In the genomic region with DNA sequence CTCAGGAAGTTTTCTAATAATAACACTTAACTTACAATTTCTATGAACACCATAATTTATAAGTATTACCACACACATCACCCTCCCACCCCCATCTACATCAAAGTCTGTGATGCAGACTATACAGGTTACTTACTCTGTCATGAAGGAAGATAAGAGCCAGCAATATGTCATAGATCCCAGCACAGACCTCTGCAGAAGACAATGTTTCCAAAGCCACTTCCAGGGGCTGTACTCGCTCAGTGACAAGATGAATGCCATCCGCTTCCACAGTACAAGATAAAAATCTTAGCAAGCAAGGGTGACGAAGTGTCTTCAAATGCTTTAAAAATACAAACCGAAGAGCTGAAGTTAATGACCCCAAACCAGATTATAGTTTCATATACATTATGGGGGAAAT, we compare ENCODE assay signal across 19 cellular contexts. TPM values are rescaled to one million over a fixed set of nuclear protein-coding genes. Genes with fewer than 3 reads are reported as not detected.
A peak's percentile ranks its signal among the peaks of the same experiment; 100 is the strongest.
DNase-seq lines count a peak whose midpoint lies in the region; ATAC-seq and TF ChIP-seq lines count a peak whose summit lies in the region.
"Had no signal": no experiment of that assay in that cellular context is flagged by ENCODE, and none has a peak within 500 bp of the region (broad histone marks: within the 10 kb centered on the region; RNA-seq: fewer than 3 reads in every experiment).

No MANE protein-coding gene starts in this region.

- peaks cover 40% of the 10 kb centered on the region for H3K4me1 Mint-ChIP-seq in activated naive CD4-positive, alpha-beta T cell treated with anti-CD3 and anti-CD28 coated beads, Interleukin-2, amount 50 U/mL, for 24 hours
- H3K4me1 Mint-ChIP-seq in mesothelial cell of epicardium: peaks cover 21% of the 10 kb centered on the region
- H3K4me1 Mint-ChIP-seq in MCF 10A (ENCODE audit: insufficient read depth, unreplicated experiment): peaks cover 8% of the 10 kb centered on the region

- intact Hi-C loops in MCF 10A (cut with micrococcal nuclease): no loop called here

- CTCF ChIA-PET in MCF 10A (lab: Yijun Ruan, JAX): interaction anchor here (0.6 to 1.9 kb wide), 4 partner anchors 9 to 836 kb away, joined by 3 to 4 read pairs (median 3); no protein-coding TSS in a partner anchor

- H3K9me3 Mint-ChIP-seq in activated naive CD4-positive, alpha-beta T cell treated with anti-CD3 and anti-CD28 coated beads, Interleukin-2, amount 50 U/mL, for 24 hours: no peaks in the 10 kb centered on the region
- H3K9me3 Mint-ChIP-seq in mesothelial cell of epicardium (peaks cover 3% of the 10 kb centered on the region), MCF 10A (ENCODE audit: unreplicated experiment) (no peaks in the 10 kb centered on the region)

- POLR2A ChIA-PET in MCF 10A (lab: Yijun Ruan, JAX): interaction anchor here (0.6 kb wide), 1 partner anchor 340 kb away, joined by 3 read pairs; no protein-coding TSS in a partner anchor

- no peak for DNase-seq in activated naive CD4-positive, alpha-beta T cell treated with anti-CD3 and anti-CD28 coated beads, Interleukin-2, amount 50 U/mL, for 16 hours
- DNase-seq in mesothelial cell of epicardium (ENCODE audit: low spot score in 2 of 2, unreplicated experiment in 2 of 2) (no peak), MCF 10A (ENCODE audit: unreplicated experiment) (no peak), NCI-H2107 (lab: John Stamatoyannopoulos, UW) (no peak)
- DNase-seq in stimulated activated CD8-positive, alpha-beta memory T cell treated with anti-CD3 and anti-CD28 coated beads, Interleukin-4, amount 100 ng/mL, for 48 hours: no peak
- DNase-seq: AML-193, Caco-2, Kasumi-1, NCI-H1092 treated with DMSO at 0.1 percent for 48 hours, NCI-H146, NCI-H2081, NCI-H510A treated with DMSO at 0.1 percent for 48 hours, NCI-H774, OCI-M1, SHP77 treated with DMSO at 0.1 percent for 48 hours had no signal

- peaks cover 27% of the 10 kb centered on the region for H3K36me3 Mint-ChIP-seq in activated naive CD4-positive, alpha-beta T cell treated with anti-CD3 and anti-CD28 coated beads, Interleukin-2, amount 50 U/mL, for 24 hours
- H3K36me3 Mint-ChIP-seq in mesothelial cell of epicardium (peaks cover 45% of the 10 kb centered on the region), MCF 10A (ENCODE audit: insufficient read depth, unreplicated experiment) (peaks cover 59% of the 10 kb centered on the region)

- peak overlapping the region; percentile 79 for H3K27ac Mint-ChIP-seq in activated naive CD4-positive, alpha-beta T cell treated with anti-CD3 and anti-CD28 coated beads, Interleukin-2, amount 50 U/mL, for 24 hours
- H3K27ac Mint-ChIP-seq in mesothelial cell of epicardium (peak overlapping the region; percentile 18), MCF 10A (ENCODE audit: low read depth, unreplicated experiment) (no peak overlapping the region)

- no peaks in the 10 kb centered on the region for H3K27me3 Mint-ChIP-seq in activated naive CD4-positive, alpha-beta T cell treated with anti-CD3 and anti-CD28 coated beads, Interleukin-2, amount 50 U/mL, for 24 hours
- H3K27me3 Mint-ChIP-seq in mesothelial cell of epicardium (ENCODE audit: low read depth) (no peaks in the 10 kb centered on the region), MCF 10A (ENCODE audit: insufficient read depth, unreplicated experiment) (no peaks in the 10 kb centered on the region)

- no peak overlapping the region for H3K4me3 Mint-ChIP-seq in activated naive CD4-positive, alpha-beta T cell treated with anti-CD3 and anti-CD28 coated beads, Interleukin-2, amount 50 U/mL, for 24 hours
- H3K4me3 Mint-ChIP-seq in mesothelial cell of epicardium (no peak overlapping the region), MCF 10A (ENCODE audit: unreplicated experiment) (no peak overlapping the region)
- H3K4me3 Mint-ChIP-seq: CD14-positive monocyte had no signal

- BruUV-seq in MCF 10A (replicated peaks; lab: Mats Ljungman, UMichigan): no TSS peak

- ATAC-seq in SK-N-SH treated with all-trans-retinoic acid at 6 μM for 48 hours: peak; percentile 28
- ATAC-seq in HG03457 (IDR thresholded peaks at IDR 0.05; ENCODE audit: unreplicated experiment): no peak

- TF ChIP-seq CTCF in mesothelial cell of epicardium (IDR thresholded peaks at IDR 0.05; ENCODE audit: unreplicated experiment): no peak
- TF ChIP-seq CTCF in MCF 10A (IDR thresholded peaks at IDR 0.05; ENCODE audit: unreplicated experiment): no peak

TF ChIP-seq in SK-N-SH treated with all-trans-retinoic acid at 6 μM for 48 hours, 23 proteins besides CTCF, POLR2A, EP300 and RAD21 (continues in another document):
- TF ChIP-seq ZFP30 (CRISPR knock-in tag; IDR thresholded peaks at IDR 0.05) (no peak), PPARA (CRISPR knock-in tag; IDR thresholded peaks at IDR 0.05; ENCODE audit: borderline replicate concordance) (no peak), ZNF565 (CRISPR knock-in tag; conservative IDR thresholded peaks at IDR 0.05; ENCODE audit: low read depth) (no peak), TOX (CRISPR knock-in tag; IDR thresholded peaks at IDR 0.05; ENCODE audit: borderline replicate concordance) (no peak), RARB (CRISPR knock-in tag; IDR thresholded peaks at IDR 0.05) (no peak), ZC3H10 (CRISPR knock-in tag; IDR thresholded peaks at IDR 0.05) (no peak), ZFP3 (CRISPR knock-in tag; IDR thresholded peaks at IDR 0.05) (no peak), TCF4 (CRISPR knock-in tag; IDR thresholded peaks at IDR 0.05; ENCODE audit: borderline replicate concordance) (no peak)
- TF ChIP-seq, protein P1, sequence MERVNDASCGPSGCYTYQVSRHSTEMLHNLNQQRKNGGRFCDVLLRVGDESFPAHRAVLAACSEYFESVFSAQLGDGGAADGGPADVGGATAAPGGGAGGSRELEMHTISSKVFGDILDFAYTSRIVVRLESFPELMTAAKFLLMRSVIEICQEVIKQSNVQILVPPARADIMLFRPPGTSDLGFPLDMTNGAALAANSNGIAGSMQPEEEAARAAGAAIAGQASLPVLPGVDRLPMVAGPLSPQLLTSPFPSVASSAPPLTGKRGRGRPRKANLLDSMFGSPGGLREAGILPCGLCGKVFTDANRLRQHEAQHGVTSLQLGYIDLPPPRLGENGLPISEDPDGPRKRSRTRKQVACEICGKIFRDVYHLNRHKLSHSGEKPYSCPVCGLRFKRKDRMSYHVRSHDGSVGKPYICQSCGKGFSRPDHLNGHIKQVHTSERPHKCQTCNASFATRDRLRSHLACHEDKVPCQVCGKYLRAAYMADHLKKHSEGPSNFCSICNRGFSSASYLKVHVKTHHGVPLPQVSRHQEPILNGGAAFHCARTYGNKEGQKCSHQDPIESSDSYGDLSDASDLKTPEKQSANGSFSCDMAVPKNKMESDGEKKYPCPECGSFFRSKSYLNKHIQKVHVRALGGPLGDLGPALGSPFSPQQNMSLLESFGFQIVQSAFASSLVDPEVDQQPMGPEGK (CRISPR knock-in tag; IDR thresholded peaks at IDR 0.05; ENCODE audit: borderline replicate concordance): no peak
- TF ChIP-seq, protein P2, sequence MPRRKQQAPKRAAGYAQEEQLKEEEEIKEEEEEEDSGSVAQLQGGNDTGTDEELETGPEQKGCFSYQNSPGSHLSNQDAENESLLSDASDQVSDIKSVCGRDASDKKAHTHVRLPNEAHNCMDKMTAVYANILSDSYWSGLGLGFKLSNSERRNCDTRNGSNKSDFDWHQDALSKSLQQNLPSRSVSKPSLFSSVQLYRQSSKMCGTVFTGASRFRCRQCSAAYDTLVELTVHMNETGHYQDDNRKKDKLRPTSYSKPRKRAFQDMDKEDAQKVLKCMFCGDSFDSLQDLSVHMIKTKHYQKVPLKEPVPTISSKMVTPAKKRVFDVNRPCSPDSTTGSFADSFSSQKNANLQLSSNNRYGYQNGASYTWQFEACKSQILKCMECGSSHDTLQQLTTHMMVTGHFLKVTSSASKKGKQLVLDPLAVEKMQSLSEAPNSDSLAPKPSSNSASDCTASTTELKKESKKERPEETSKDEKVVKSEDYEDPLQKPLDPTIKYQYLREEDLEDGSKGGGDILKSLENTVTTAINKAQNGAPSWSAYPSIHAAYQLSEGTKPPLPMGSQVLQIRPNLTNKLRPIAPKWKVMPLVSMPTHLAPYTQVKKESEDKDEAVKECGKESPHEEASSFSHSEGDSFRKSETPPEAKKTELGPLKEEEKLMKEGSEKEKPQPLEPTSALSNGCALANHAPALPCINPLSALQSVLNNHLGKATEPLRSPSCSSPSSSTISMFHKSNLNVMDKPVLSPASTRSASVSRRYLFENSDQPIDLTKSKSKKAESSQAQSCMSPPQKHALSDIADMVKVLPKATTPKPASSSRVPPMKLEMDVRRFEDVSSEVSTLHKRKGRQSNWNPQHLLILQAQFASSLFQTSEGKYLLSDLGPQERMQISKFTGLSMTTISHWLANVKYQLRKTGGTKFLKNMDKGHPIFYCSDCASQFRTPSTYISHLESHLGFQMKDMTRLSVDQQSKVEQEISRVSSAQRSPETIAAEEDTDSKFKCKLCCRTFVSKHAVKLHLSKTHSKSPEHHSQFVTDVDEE (CRISPR knock-in tag; IDR thresholded peaks at IDR 0.05): no peak
- TF ChIP-seq, protein P3, sequence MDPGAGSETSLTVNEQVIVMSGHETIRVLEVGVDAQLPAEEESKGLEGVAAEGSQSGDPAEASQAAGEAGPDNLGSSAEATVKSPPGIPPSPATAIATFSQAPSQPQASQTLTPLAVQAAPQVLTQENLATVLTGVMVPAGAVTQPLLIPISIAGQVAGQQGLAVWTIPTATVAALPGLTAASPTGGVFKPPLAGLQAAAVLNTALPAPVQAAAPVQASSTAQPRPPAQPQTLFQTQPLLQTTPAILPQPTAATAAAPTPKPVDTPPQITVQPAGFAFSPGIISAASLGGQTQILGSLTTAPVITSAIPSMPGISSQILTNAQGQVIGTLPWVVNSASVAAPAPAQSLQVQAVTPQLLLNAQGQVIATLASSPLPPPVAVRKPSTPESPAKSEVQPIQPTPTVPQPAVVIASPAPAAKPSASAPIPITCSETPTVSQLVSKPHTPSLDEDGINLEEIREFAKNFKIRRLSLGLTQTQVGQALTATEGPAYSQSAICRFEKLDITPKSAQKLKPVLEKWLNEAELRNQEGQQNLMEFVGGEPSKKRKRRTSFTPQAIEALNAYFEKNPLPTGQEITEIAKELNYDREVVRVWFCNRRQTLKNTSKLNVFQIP (CRISPR knock-in tag; IDR thresholded peaks at IDR 0.05; ENCODE audit: borderline replicate concordance, low read depth): no peak
- TF ChIP-seq, protein P4, sequence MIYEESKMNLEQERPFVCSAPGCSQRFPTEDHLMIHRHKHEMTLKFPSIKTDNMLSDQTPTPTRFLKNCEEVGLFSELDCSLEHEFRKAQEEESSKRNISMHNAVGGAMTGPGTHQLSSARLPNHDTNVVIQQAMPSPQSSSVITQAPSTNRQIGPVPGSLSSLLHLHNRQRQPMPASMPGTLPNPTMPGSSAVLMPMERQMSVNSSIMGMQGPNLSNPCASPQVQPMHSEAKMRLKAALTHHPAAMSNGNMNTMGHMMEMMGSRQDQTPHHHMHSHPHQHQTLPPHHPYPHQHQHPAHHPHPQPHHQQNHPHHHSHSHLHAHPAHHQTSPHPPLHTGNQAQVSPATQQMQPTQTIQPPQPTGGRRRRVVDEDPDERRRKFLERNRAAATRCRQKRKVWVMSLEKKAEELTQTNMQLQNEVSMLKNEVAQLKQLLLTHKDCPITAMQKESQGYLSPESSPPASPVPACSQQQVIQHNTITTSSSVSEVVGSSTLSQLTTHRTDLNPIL (CRISPR knock-in tag; IDR thresholded peaks at IDR 0.05; ENCODE audit: low read depth): no peak

RNA-seq across cellular contexts. Expression of a gene that starts 15.2 kb away (rescaled TPM):
- total RNA-seq in mesothelial cell of epicardium: 10.2 to 11.8 TPM (median 10.8 TPM) in 3 replicates
- total RNA-seq in MCF 10A (2022): 7.4 and 9.3 TPM in 2 replicates
